Comparison of ENCODE assay signal across 13 cellular contexts in genomic region chr2:25856377-25856776, GRCh38.
"Had no signal": no experiment of that assay in that cellular context is flagged by ENCODE, and none has a peak within 500 bp of the region (broad histone marks: within the 10 kb centered on the region; RNA-seq: fewer than 3 reads in every experiment).

No MANE protein-coding gene starts in this region.

- H3K27ac Mint-ChIP-seq: activated CD8-positive, alpha-beta T cell treated with anti-CD3 and anti-CD28 coated beads for 36 hours; activated naive CD8-positive, alpha-beta T cell treated with anti-CD3 and anti-CD28 coated beads, Interleukin-2, amount 50 U/mL, for 24 hours; memory B cell; nephron; stimulated activated naive CD8-positive, alpha-beta T cell treated with anti-CD3 and anti-CD28 coated beads, Interleukin-15, Interleukin-2, amounts not matched to agents 100 ng/mL and 50 ng/mL, for 24 hours had no signal

- DNase-seq: activated CD8-positive, alpha-beta memory T cell treated with anti-CD3 and anti-CD28 coated beads, Interleukin-2, amount 50 U/mL, for 48 hours; activated CD8-positive, alpha-beta T cell treated with anti-CD3 and anti-CD28 coated beads for 36 hours; activated naive CD4-positive, alpha-beta T cell treated with Interleukin-2 at 50 U/mL for 16 hours; activated naive CD8-positive, alpha-beta T cell treated with anti-CD3 and anti-CD28 coated beads, Interleukin-2, amount 50 U/mL, for 24 hours; foreskin keratinocyte; head of caudate nucleus; left ventricle myocardium inferior; stimulated activated CD4-positive, alpha-beta T cell treated with anti-CD3 and anti-CD28 coated beads, Interleukin-2, amount 100 ng/mL, for 48 hours; upper lobe of right lung had no signal

- ATAC-seq: activated CD8-positive, alpha-beta T cell treated with anti-CD3 and anti-CD28 coated beads for 36 hours; foreskin keratinocyte; upper lobe of right lung had no signal

- H3K4me3 ChIP-seq: ascending aorta, left ventricle myocardium inferior, upper lobe of right lung had no signal

- H3K27ac ChIP-seq: ascending aorta, foreskin keratinocyte, left ventricle myocardium inferior, upper lobe of right lung had no signal

- H3K27me3 Mint-ChIP-seq: activated CD8-positive, alpha-beta T cell treated with anti-CD3 and anti-CD28 coated beads for 36 hours; activated naive CD8-positive, alpha-beta T cell treated with anti-CD3 and anti-CD28 coated beads, Interleukin-2, amount 50 U/mL, for 24 hours; memory B cell; stimulated activated naive CD8-positive, alpha-beta T cell treated with anti-CD3 and anti-CD28 coated beads, Interleukin-15, Interleukin-2, amounts not matched to agents 100 ng/mL and 50 ng/mL, for 24 hours had no signal

- H3K4me3 Mint-ChIP-seq: activated CD8-positive, alpha-beta T cell treated with anti-CD3 and anti-CD28 coated beads for 36 hours; activated naive CD8-positive, alpha-beta T cell treated with anti-CD3 and anti-CD28 coated beads, Interleukin-2, amount 50 U/mL, for 24 hours; memory B cell; nephron; stimulated activated naive CD8-positive, alpha-beta T cell treated with anti-CD3 and anti-CD28 coated beads, Interleukin-15, Interleukin-2, amounts not matched to agents 100 ng/mL and 50 ng/mL, for 24 hours had no signal

- H3K36me3 Mint-ChIP-seq: memory B cell had no signal

- H3K9me3 Mint-ChIP-seq: activated CD8-positive, alpha-beta T cell treated with anti-CD3 and anti-CD28 coated beads for 36 hours; activated naive CD8-positive, alpha-beta T cell treated with anti-CD3 and anti-CD28 coated beads, Interleukin-2, amount 50 U/mL, for 24 hours; memory B cell; nephron; stimulated activated naive CD8-positive, alpha-beta T cell treated with anti-CD3 and anti-CD28 coated beads, Interleukin-15, Interleukin-2, amounts not matched to agents 100 ng/mL and 50 ng/mL, for 24 hours had no signal

- H3K9me3 ChIP-seq: ascending aorta, left ventricle myocardium inferior, upper lobe of right lung had no signal

- H3K36me3 ChIP-seq: ascending aorta, left ventricle myocardium inferior, upper lobe of right lung had no signal

- H3K27me3 ChIP-seq: ascending aorta, foreskin keratinocyte, upper lobe of right lung had no signal
